Comparison of ENCODE assay signal across 12 cellular contexts in the genomic region with DNA sequence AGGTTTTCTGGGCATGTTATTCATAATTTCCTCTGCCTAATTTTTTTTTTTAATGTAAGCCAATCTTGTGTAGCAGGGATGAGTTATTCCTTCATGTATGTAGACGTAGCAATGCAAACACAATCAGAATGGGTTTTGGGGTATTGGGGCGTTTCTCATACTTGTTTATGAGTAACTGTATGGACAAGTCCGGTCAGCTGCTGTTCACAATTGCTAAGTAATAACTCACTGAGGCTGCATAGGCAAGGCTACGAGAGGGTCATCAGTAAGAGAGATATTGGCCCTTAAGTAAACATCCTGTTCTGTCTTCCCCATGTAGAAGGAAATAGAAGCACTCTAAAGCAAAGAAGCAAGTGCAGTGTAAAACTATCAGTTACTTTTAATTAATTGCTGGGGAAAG. TPM values are rescaled to one million over a fixed set of nuclear protein-coding genes. Genes with fewer than 3 reads are reported as not detected.
A peak's percentile ranks its signal among the peaks of the same experiment; 100 is the strongest.
DNase-seq lines count a peak whose midpoint lies in the region; ATAC-seq, FAIRE-seq and TF ChIP-seq lines count a peak whose summit lies in the region.
"Had no signal": no experiment of that assay in that cellular context is flagged by ENCODE, and none has a peak within 500 bp of the region (broad histone marks: within the 10 kb centered on the region; RNA-seq: fewer than 3 reads in every experiment).

No MANE protein-coding gene starts in this region.

- TF ChIP-seq CTCF in 22Rv1 (IDR thresholded peaks at IDR 0.05) = no peak
- TF ChIP-seq CTCF in activated B cell treated with CpG ODN at 0.5 μM for 24 hours (IDR thresholded peaks at IDR 0.05) = no peak
- no peak for TF ChIP-seq CTCF in keratinocyte (optimal IDR thresholded peaks at IDR 0.05 in 1 of 3, IDR thresholded peaks at IDR 0.05 in 1 of 3, conservative IDR thresholded peaks at IDR 0.05 in 1 of 3; ENCODE audit: extremely low read depth in 1 of 3, insufficient read depth in 2 of 3, low read length in 3 of 3)

- H3K79me2 ChIP-seq in keratinocyte (ENCODE audit: control insufficient read depth, insufficient read depth, low read length) = no peaks in the 10 kb centered on the region

- peak overlapping the region; percentile 75 for H3K9ac ChIP-seq in keratinocyte (ENCODE audit: control insufficient read depth, extremely low read depth, insufficient read depth, low read length)

- no peaks in the 10 kb centered on the region for H3K9me1 ChIP-seq in keratinocyte (ENCODE audit: control insufficient read depth, extremely low read depth, insufficient read depth, low read length)

- H3K27ac Mint-ChIP-seq in activated B cell treated with CpG ODN at 0.5 μM for 24 hours = peak overlapping the region; percentile 26

- H3K27me3 Mint-ChIP-seq in activated B cell treated with CpG ODN at 0.5 μM for 24 hours = no peaks in the 10 kb centered on the region

- no peak overlapping the region for H2AFZ ChIP-seq in keratinocyte (ENCODE audit: control insufficient read depth, low read length)

- H3K27me3 ChIP-seq in keratinocyte (ENCODE audit: control insufficient read depth, extremely low read depth, insufficient read depth, low read length) = no peaks in the 10 kb centered on the region
- H3K27me3 ChIP-seq: stomach had no signal

- H3K9me3 ChIP-seq in keratinocyte (ENCODE audit: control insufficient read depth, low read depth, low read length) = no peaks in the 10 kb centered on the region
- H3K9me3 ChIP-seq: stomach had no signal

- CTCF ChIA-PET in activated B cell treated with CpG ODN at 0.5 μM for 24 hours (lab: Charles Lee) (interaction anchor here (0.6 kb wide), 1 partner anchor 14 kb away, joined by 3 read pairs; no protein-coding TSS in a partner anchor), HEK293T (lab: Yijun Ruan, JAX) (no interaction called here)

- no peaks in the 10 kb centered on the region for H3K4me1 Mint-ChIP-seq in activated B cell treated with CpG ODN at 0.5 μM for 24 hours

- H3K4me1 ChIP-seq in keratinocyte (ENCODE audit: control insufficient read depth, extremely low read depth, insufficient read depth, low read length) = peaks cover 30% of the 10 kb centered on the region

- peaks cover 10% of the 10 kb centered on the region for H3K36me3 Mint-ChIP-seq in activated B cell treated with CpG ODN at 0.5 μM for 24 hours (ENCODE audit: low read depth)

- H3K27ac ChIP-seq in 22Rv1 = 0 out of 2 replicates have a peak overlapping the region, but pooled peaks have one; percentile 30
- H3K27ac ChIP-seq in keratinocyte (ENCODE audit: control insufficient read depth, insufficient read depth, low read length) = peak overlapping the region; percentile 96

- no peaks in the 10 kb centered on the region for H3K9me3 Mint-ChIP-seq in activated B cell treated with CpG ODN at 0.5 μM for 24 hours

- DNase-seq in DMS53 (lab: John Stamatoyannopoulos, UW) = peak; percentile 58
- DNase-seq in activated B cell treated with CpG ODN at 0.5 μM for 24 hours = no peak
- DNase-seq in keratinocyte (ENCODE audit: low read depth, low spot score) = peak; percentile 91
- no peak for DNase-seq in activated CD4-positive, CD25-positive, alpha-beta regulatory T cell treated with anti-CD3 and anti-CD28 coated beads, Interleukin-2, amount 50 U/mL, for 72 hours
- DNase-seq in HEK293T (ENCODE audit: extremely low spot score) = no peak
- no peak for DNase-seq in HTR-8/SVneo (ENCODE audit: insufficient read length, low spot score)
- DNase-seq: NCI-H1694, stomach had no signal

- peaks cover 0 to 1% of the 10 kb centered on the region in 2 experiments for H3K36me3 ChIP-seq in keratinocyte (ENCODE audit: control insufficient read depth in 2 of 2, extremely low read depth in 1 of 2, insufficient read depth in 2 of 2, low read length in 2 of 2)

- peak overlapping the region in 1 of 3 experiments; percentile 5 for H3K4me3 ChIP-seq in keratinocyte (ENCODE audit: control insufficient read depth in 2 of 3, extremely low read depth in 1 of 3, insufficient read depth in 2 of 3, low read depth in 1 of 3, low read length in 3 of 3)
- H3K4me3 ChIP-seq: stomach had no signal

- intact Hi-C loops in activated B cell treated with CpG ODN at 0.5 μM for 24 hours (cut with micrococcal nuclease) = no loop called here

- peak overlapping the region; percentile 87 for H3K4me2 ChIP-seq in keratinocyte (ENCODE audit: control insufficient read depth, extremely low read depth, insufficient read depth, low read depth, low read length)

- no peak for ATAC-seq in activated B cell treated with CpG ODN at 0.5 μM for 24 hours (ENCODE audit: low read depth)
- no peak for ATAC-seq in GM21717 (IDR thresholded peaks at IDR 0.05; ENCODE audit: unreplicated experiment)

- dilution Hi-C loops in keratinocyte (cut with MboI; ENCODE audit: extremely low pct_ligation_motif_present, low sequenced_read_pairs) = no loop called here

- FAIRE-seq in keratinocyte (lab: Jason Lieb, UNC) (peak; percentile 86), HTR-8/SVneo (lab: Jason Lieb, UNC) (no peak)

- H4K20me1 ChIP-seq in keratinocyte (ENCODE audit: control insufficient read depth, extremely low read depth, insufficient read depth, low read length) = no peaks in the 10 kb centered on the region

- no peak overlapping the region for H3K4me3 Mint-ChIP-seq in activated B cell treated with CpG ODN at 0.5 μM for 24 hours

- POLR2A ChIA-PET in activated B cell treated with CpG ODN at 0.5 μM for 24 hours (lab: Charles Lee) = interaction anchor here (0.7 kb wide), 1 partner anchor 10 kb away, joined by 3 read pairs; no protein-coding TSS in a partner anchor
- POLR2A ChIA-PET in HEK293T (lab: Yijun Ruan, JAX) = no interaction called here

TF ChIP-seq in HEK293T, 16 proteins besides CTCF, POLR2A, EP300 and RAD21:
- TF ChIP-seq, protein P1, sequence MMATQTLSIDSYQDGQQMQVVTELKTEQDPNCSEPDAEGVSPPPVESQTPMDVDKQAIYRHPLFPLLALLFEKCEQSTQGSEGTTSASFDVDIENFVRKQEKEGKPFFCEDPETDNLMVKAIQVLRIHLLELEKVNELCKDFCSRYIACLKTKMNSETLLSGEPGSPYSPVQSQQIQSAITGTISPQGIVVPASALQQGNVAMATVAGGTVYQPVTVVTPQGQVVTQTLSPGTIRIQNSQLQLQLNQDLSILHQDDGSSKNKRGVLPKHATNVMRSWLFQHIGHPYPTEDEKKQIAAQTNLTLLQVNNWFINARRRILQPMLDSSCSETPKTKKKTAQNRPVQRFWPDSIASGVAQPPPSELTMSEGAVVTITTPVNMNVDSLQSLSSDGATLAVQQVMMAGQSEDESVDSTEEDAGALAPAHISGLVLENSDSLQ (IDR thresholded peaks at IDR 0.05) = no peak
- no peak for TF ChIP-seq HDGF (IDR thresholded peaks at IDR 0.05; ENCODE audit: borderline replicate concordance)

RNA-seq across cellular contexts. Expression of a gene that starts 9.5 kb away (rescaled TPM):
- total RNA-seq in activated B cell treated with CpG ODN at 0.5 μM for 24 hours = 42.6 and 50.7 TPM in 2 replicates
- 26.6 to 37.5 TPM (median 28.4 TPM) in 3 replicates for polyA plus RNA-seq in keratinocyte
- polyA plus RNA-seq in keratinocyte (2011; ENCODE audit: low read depth) = 34.6 TPM
- 13.8 and 20.0 TPM in 2 replicates for polyA plus RNA-seq in keratinocyte (2011; cell fraction: cytosol; rRNA removed)
- 48.9 and 49.0 TPM in 2 replicates for polyA plus RNA-seq in keratinocyte (2011; cell fraction: nucleus; rRNA removed)
- polyA plus RNA-seq in keratinocyte (2012; ENCODE audit: low replicate concordance) = 24.2 and 26.7 TPM in 2 replicates
- polyA minus RNA-seq in keratinocyte = 26.9 to 60.2 TPM (median 37.6 TPM) in 3 replicates
- polyA minus RNA-seq in keratinocyte (2011; cell fraction: cytosol; rRNA and poly(A)+ RNA removed) = 11.1 TPM
- 26.5 and 35.8 TPM in 2 replicates for polyA minus RNA-seq in keratinocyte (2011; cell fraction: nucleus; rRNA and poly(A)+ RNA removed)

RNA-seq across cellular contexts. Expression of a gene that starts 30.2 kb away (rescaled TPM):
- total RNA-seq in activated B cell treated with CpG ODN at 0.5 μM for 24 hours = 1.7 and 2.1 TPM in 2 replicates
- 23.6 to 63.8 TPM (median 26.3 TPM) in 3 replicates for polyA plus RNA-seq in keratinocyte
- polyA plus RNA-seq in keratinocyte (2011; ENCODE audit: low read depth) = 36.6 TPM
- 20.3 and 27.6 TPM in 2 replicates for polyA plus RNA-seq in keratinocyte (2011; cell fraction: cytosol; rRNA removed)
- 116 and 156 TPM in 2 replicates for polyA plus RNA-seq in keratinocyte (2011; cell fraction: nucleus; rRNA removed)
- 70.1 and 304 TPM in 2 replicates for polyA plus RNA-seq in keratinocyte (2012; ENCODE audit: low replicate concordance)
- 28.0 to 109 TPM (median 28.7 TPM) in 3 replicates for polyA minus RNA-seq in keratinocyte
- 24.2 TPM for polyA minus RNA-seq in keratinocyte (2011; cell fraction: cytosol; rRNA and poly(A)+ RNA removed)
- 82.8 and 93.0 TPM in 2 replicates for polyA minus RNA-seq in keratinocyte (2011; cell fraction: nucleus; rRNA and poly(A)+ RNA removed)

RNA-seq across cellular contexts. Expression of a gene that starts 37.8 kb away (rescaled TPM):
- total RNA-seq in activated B cell treated with CpG ODN at 0.5 μM for 24 hours = 1.1 TPM in 1 of 2 replicates, not detected in the other
- polyA plus RNA-seq in keratinocyte = 0.12 to 0.13 TPM in 2 of 3 replicates, not detected in the other
- 1.0 TPM for polyA plus RNA-seq in keratinocyte (2011; ENCODE audit: low read depth)
- polyA plus RNA-seq in keratinocyte (2011; cell fraction: cytosol; rRNA removed) = not detected in 2 replicates
- 0.29 TPM in 1 of 2 replicates, not detected in the other for polyA plus RNA-seq in keratinocyte (2011; cell fraction: nucleus; rRNA removed)
- not detected in 2 replicates for polyA plus RNA-seq in keratinocyte (2012; ENCODE audit: low replicate concordance)
- polyA minus RNA-seq in keratinocyte = not detected in 3 replicates
- not detected for polyA minus RNA-seq in keratinocyte (2011; cell fraction: cytosol; rRNA and poly(A)+ RNA removed)
- polyA minus RNA-seq in keratinocyte (2011; cell fraction: nucleus; rRNA and poly(A)+ RNA removed) = not detected in 2 replicates
- total RNA-seq: dermis microvascular lymphatic vessel endothelial cell, myocyte, stomach had no signal

Comparison
In these comparisons a context has a peak if more than half of its experiments do, and no peak if none do; other contexts are left out.
1. DNase-seq: peak in DMS53 (single experiment) and keratinocyte (single experiment); none in activated B cell treated with CpG ODN at 0.5 μM for 24 hours (single experiment), activated CD4-positive, CD25-positive, alpha-beta regulatory T cell treated with anti-CD3 and anti-CD28 coated beads, Interleukin-2, amount 50 U/mL, for 72 hours (single experiment), HEK293T (single experiment) and HTR-8/SVneo (single experiment).